ENCODE assay signal across 23 cellular contexts in genomic region chr9:569276-569675, GRCh38.
DNase-seq lines count a peak whose midpoint lies in the region; ATAC-seq and TF ChIP-seq lines count a peak whose summit lies in the region.
"Had no signal": no experiment of that assay in that cellular context is flagged by ENCODE, and none has a peak within 500 bp of the region (broad histone marks: within the 10 kb centered on the region; RNA-seq: fewer than 3 reads in every experiment).

No MANE protein-coding gene starts in this region.

- intact Hi-C loops in left ventricle myocardium inferior (cut with micrococcal nuclease) = no loop called here
- intact Hi-C loops in Right ventricle myocardium superior (cut with DNase I) = no loop called here
- intact Hi-C loops in body of pancreas (cut with DNase I) = no loop called here

- H3K4me1 ChIP-seq in left ventricle myocardium inferior = peaks cover 71% of the 10 kb centered on the region
- H3K4me1 ChIP-seq in body of pancreas = peaks cover 70% of the 10 kb centered on the region

- TF ChIP-seq CTCF in left ventricle myocardium inferior (IDR thresholded peaks at IDR 0.05; ENCODE audit: borderline replicate concordance) (no peak), body of pancreas (IDR thresholded peaks at IDR 0.05) (no peak)

- ATAC-seq in Right ventricle myocardium superior (ENCODE audit: poor library complexity) (no peak), body of pancreas (no peak), GM19351 (IDR thresholded peaks at IDR 0.05; ENCODE audit: unreplicated experiment) (no peak)

- 67 to 86% methylated on average over 3 of the region's 3 CpGs for WGBS in body of pancreas, 2 donors

- TF ChIP-seq POLR2A in body of pancreas (IDR thresholded peaks at IDR 0.05) = no peak

- H3K4me3 ChIP-seq in left ventricle myocardium inferior (peak overlapping the region; percentile 35), body of pancreas (no peak overlapping the region)
- H3K4me3 ChIP-seq: A549, HAP-1 had no signal

- H3K27ac ChIP-seq in left ventricle myocardium inferior (replicated peaks) (peak overlapping the region; percentile 91), body of pancreas (peak overlapping the region in 3 of 4 donors; percentile 69 to 93 (median 80)), layer of hippocampus (ENCODE audit: low read depth, low read length) (peak overlapping the region; percentile 6)
- H3K27ac ChIP-seq: A549 had no signal

- H3K36me3 ChIP-seq in left ventricle myocardium inferior (peaks cover 2% of the 10 kb centered on the region), body of pancreas (replicated peaks in 1 of 2; ENCODE audit: insufficient read depth in 1 of 2, low read depth in 2 of 2) (no peaks in the 10 kb centered on the region)
- H3K36me3 ChIP-seq: HAP-1 had no signal

- H3K9me3 ChIP-seq in left ventricle myocardium inferior (replicated peaks) (peaks cover 13% of the 10 kb centered on the region), body of pancreas (no peaks in the 10 kb centered on the region)
- H3K9me3 ChIP-seq: Caco-2 had no signal

- no peaks in the 10 kb centered on the region for H3K27me3 ChIP-seq in left ventricle myocardium inferior (ENCODE audit: low read depth)
- no peaks in the 10 kb centered on the region for H3K27me3 ChIP-seq in body of pancreas
- H3K27me3 ChIP-seq in layer of hippocampus (ENCODE audit: control insufficient read depth, insufficient read depth, low read length) = no peaks in the 10 kb centered on the region

- DNase-seq in left ventricle myocardium inferior = no peak
- DNase-seq in Right ventricle myocardium superior = no peak
- DNase-seq in body of pancreas = no peak
- DNase-seq in SIG-M5 treated with dmso at 0.1 percent for 504 hours (lab: John Stamatoyannopoulos, UW; ENCODE audit: unreplicated experiment) = no peak
- DNase-seq in NCI-H446 treated with DMSO at 0.1 percent for 48 hours (lab: John Stamatoyannopoulos, UW) = no peak
- DNase-seq in islet precursor cell = no peak
- DNase-seq: Caco-2; CD4-positive, alpha-beta T cell; GF-D8; IMR-90; MM.1S; NCI-H1092; NCI-H1436 treated with DMSO at 0.1 percent for 48 hours; NCI-H2029; NCI-H345; NCI-H69; NK-92 treated with Interleukin-12 subunit alpha and Interleukin-12 subunit beta, amount 100 ng/mL, for 24 hours; OCI-M1; SIG-M5 had no signal

Comparison
In these comparisons a context has a peak if more than half of its experiments do, and no peak if none do; other contexts are left out.
1. H3K27ac ChIP-seq: peak in every context shown above with its lines; median percentile 91 in left ventricle myocardium inferior; 80 in body of pancreas; 6 in layer of hippocampus.